Comparison of ENCODE assay signal across 17 cellular contexts in genomic region chr22:17269224-17269606, GRCh38.
"Had no signal": no experiment of that assay in that cellular context is flagged by ENCODE, and none has a peak within 500 bp of the region (broad histone marks: within the 10 kb centered on the region; RNA-seq: fewer than 3 reads in every experiment).

No MANE protein-coding gene starts in this region.

- H3K27ac ChIP-seq: adrenal gland, cardiac muscle cell, dorsolateral prefrontal cortex, left ventricle myocardium inferior, VCaP had no signal

- H3K4me3 ChIP-seq: adrenal gland, cardiac muscle cell, dorsolateral prefrontal cortex, left ventricle myocardium inferior had no signal

- FAIRE-seq: endometrium, small intestine had no signal

- H3K9me3 ChIP-seq: adrenal gland, left ventricle myocardium inferior had no signal

- H3K36me3 ChIP-seq: adrenal gland, cardiac muscle cell, left ventricle myocardium inferior had no signal

- DNase-seq: activated CD4-positive, alpha-beta memory T cell treated with anti-CD3 and anti-CD28 coated beads, Interleukin-2, amount 10 ng/mL, durations not matched to agents 7 days and 5 days; activated effector memory CD4-positive, alpha-beta T cell treated with Interleukin-2 at 50 U/mL for 16 hours; activated T-cell treated with anti-CD3 and anti-CD28 coated beads, Interleukin-2, amount 50 U/mL, for 4 hours; adrenal gland; dorsolateral prefrontal cortex; left ventricle myocardium inferior; mesenchymal stem cell; natural killer cell; occipital lobe; right cardiac atrium; stimulated activated CD4-positive, alpha-beta T cell treated with anti-CD3 and anti-CD28 coated beads, Interleukin-4, amount 100 ng/mL, for 4 hours; stimulated activated CD8-positive, alpha-beta memory T cell treated with anti-CD3 and anti-CD28 coated beads, Interleukin-4, amount 100 ng/mL, for 48 hours; stimulated activated naive CD8-positive, alpha-beta T cell treated with anti-CD3 and anti-CD28 coated beads, Interleukin-15, Interleukin-2, amounts not matched to agents 100 U/mL and 50 U/mL, for 24 hours had no signal

- H3K4me1 ChIP-seq: adrenal gland had no signal

- ATAC-seq: activated T-cell treated with anti-CD3 and anti-CD28 coated beads, Interleukin-2, amount 50 U/mL, for 4 hours; natural killer cell; right cardiac atrium; stimulated activated naive CD8-positive, alpha-beta T cell treated with anti-CD3 and anti-CD28 coated beads, Interleukin-15, Interleukin-2, amounts not matched to agents 100 U/mL and 50 U/mL, for 24 hours had no signal

- H3K27me3 ChIP-seq: adrenal gland, cardiac muscle cell had no signal
